In the genomic region with DNA sequence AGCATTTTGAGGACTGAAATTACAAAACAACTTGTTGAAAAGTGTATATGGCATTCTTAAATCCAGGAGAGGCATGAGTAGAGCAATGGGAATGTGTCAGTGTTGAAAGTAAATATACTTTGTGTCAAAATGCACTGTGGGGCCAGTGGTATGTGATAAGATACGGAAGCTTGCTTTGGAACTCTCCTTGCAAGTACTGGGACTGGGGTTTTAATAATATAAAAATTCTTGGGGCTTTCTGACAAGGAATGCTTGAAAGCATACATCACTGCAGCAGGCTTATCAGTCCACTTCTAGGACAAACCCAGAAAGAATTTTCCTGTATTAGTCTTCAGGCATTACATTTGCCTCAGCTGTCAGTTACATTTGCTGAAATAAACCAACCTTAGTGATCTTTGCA, we compare ENCODE assay signal across 18 cellular contexts.
DNase-seq lines count a peak whose midpoint lies in the region; ATAC-seq and TF ChIP-seq lines count a peak whose summit lies in the region.
"Had no signal": no experiment of that assay in that cellular context is flagged by ENCODE, and none has a peak within 500 bp of the region (broad histone marks: within the 10 kb centered on the region; RNA-seq: fewer than 3 reads in every experiment).

No MANE protein-coding gene starts in this region.

- TF ChIP-seq POLR2A in testis (IDR thresholded peaks at IDR 0.05) = no peak

- H3K4me3 ChIP-seq in astrocyte of the spinal cord (ENCODE audit: low read depth, low read length) = no peak overlapping the region
- H3K4me3 ChIP-seq in testis = no peak overlapping the region
- H3K4me3 ChIP-seq in GM23338 = no peak overlapping the region

- H3K4me3 Mint-ChIP-seq in stimulated activated naive B cell treated with anti-CD40 and anti-IgM and Interleukin-4, amounts not matched to agents 10 μg/mL and 1 μg/mL and 100 μg/mL, for 72 hours = no peak overlapping the region
- no peak overlapping the region for H3K4me3 Mint-ChIP-seq in GM23338
- H3K4me3 Mint-ChIP-seq: activated CD8-positive, alpha-beta T cell treated with anti-CD3 and anti-CD28 coated beads for 36 hours; effector memory CD8-positive, alpha-beta T cell had no signal

- peaks cover 0 to 4% of the 10 kb centered on the region in 2 donors for H3K9me3 Mint-ChIP-seq in stimulated activated naive B cell treated with anti-CD40 and anti-IgM and Interleukin-4, amounts not matched to agents 10 μg/mL and 1 μg/mL and 100 μg/mL, for 72 hours
- peaks cover 10 to 18% of the 10 kb centered on the region in 2 donors for H3K9me3 Mint-ChIP-seq in activated naive CD4-positive, alpha-beta T cell treated with anti-CD3 and anti-CD28 coated beads, Interleukin-2, amount 50 U/mL, for 72 hours
- H3K9me3 Mint-ChIP-seq in GM23338 = no peaks in the 10 kb centered on the region

- H4K20me1 ChIP-seq in GM23338 (replicated peaks; ENCODE audit: insufficient read depth) = no peaks in the 10 kb centered on the region

- DNase-seq in SIG-M5 treated with dmso at 0.1 percent for 504 hours (lab: John Stamatoyannopoulos, UW; ENCODE audit: unreplicated experiment) = peak; percentile 0
- no peak for DNase-seq in SIG-M5 (lab: John Stamatoyannopoulos, UW)
- peak; percentile 51 for DNase-seq in astrocyte of the spinal cord (ENCODE audit: low read depth, low spot score)
- peak; percentile 10 for DNase-seq in kidney tubule cell (ENCODE audit: low spot score)
- DNase-seq in testis = peak; percentile 28
- no peak for DNase-seq in stimulated activated naive B cell treated with anti-CD40 and anti-IgM and Interleukin-4, amounts not matched to agents 10 μg/mL and 1 μg/mL and 100 μg/mL, for 72 hours
- DNase-seq in activated naive CD4-positive, alpha-beta T cell treated with anti-CD3 and anti-CD28 coated beads, Interleukin-2, amount 50 U/mL, for 72 hours (ENCODE audit: low spot score in 2 of 2) = no peak
- DNase-seq in GM23338 (ENCODE audit: low spot score) = no peak
- DNase-seq: activated CD8-positive, alpha-beta T cell treated with anti-CD3 and anti-CD28 coated beads for 36 hours; activated gamma-delta T cell treated with Interleukin-2 at 50 U/mL for 16 hours; effector memory CD8-positive, alpha-beta T cell; foreskin melanocyte; Kasumi-1; NCI-H1436 treated with DMSO at 0.1 percent for 48 hours; WERI-Rb-1 had no signal

- intact Hi-C loops in testis (cut with DNase I; ENCODE audit: low total_unique reads) = no loop called here

- H3K9me3 ChIP-seq in testis = no peaks in the 10 kb centered on the region

- no peaks in the 10 kb centered on the region for H3K79me2 ChIP-seq in GM23338 (replicated peaks; ENCODE audit: insufficient read depth)
- H3K79me2 ChIP-seq: parathyroid adenoma had no signal

- H2AFZ ChIP-seq in GM23338 = no peak overlapping the region
- H2AFZ ChIP-seq: parathyroid adenoma had no signal

- no peak for ATAC-seq in stimulated activated naive B cell treated with anti-CD40 and anti-IgM and Interleukin-4, amounts not matched to agents 10 μg/mL and 1 μg/mL and 100 μg/mL, for 72 hours (replicated peaks)
- ATAC-seq in activated naive CD4-positive, alpha-beta T cell treated with anti-CD3 and anti-CD28 coated beads, Interleukin-2, amount 50 U/mL, for 72 hours = no peak
- no peak for ATAC-seq in GM23338
- ATAC-seq: activated CD8-positive, alpha-beta T cell treated with anti-CD3 and anti-CD28 coated beads for 36 hours; effector memory CD8-positive, alpha-beta T cell had no signal

- no peaks in the 10 kb centered on the region for H3K9me2 ChIP-seq in GM23338 (ENCODE audit: insufficient read depth)

- no peaks in the 10 kb centered on the region for H3K36me3 Mint-ChIP-seq in stimulated activated naive B cell treated with anti-CD40 and anti-IgM and Interleukin-4, amounts not matched to agents 10 μg/mL and 1 μg/mL and 100 μg/mL, for 72 hours
- no peaks in the 10 kb centered on the region for H3K36me3 Mint-ChIP-seq in activated naive CD4-positive, alpha-beta T cell treated with anti-CD3 and anti-CD28 coated beads, Interleukin-2, amount 50 U/mL, for 72 hours
- H3K36me3 Mint-ChIP-seq in GM23338 (ENCODE audit: low read depth) = no peaks in the 10 kb centered on the region

- H3K27me3 Mint-ChIP-seq in stimulated activated naive B cell treated with anti-CD40 and anti-IgM and Interleukin-4, amounts not matched to agents 10 μg/mL and 1 μg/mL and 100 μg/mL, for 72 hours = no peaks in the 10 kb centered on the region
- no peaks in the 10 kb centered on the region for H3K27me3 Mint-ChIP-seq in GM23338 (ENCODE audit: insufficient read depth, low read depth, poor library complexity)
- H3K27me3 Mint-ChIP-seq: activated CD8-positive, alpha-beta T cell treated with anti-CD3 and anti-CD28 coated beads for 36 hours; effector memory CD8-positive, alpha-beta T cell had no signal

- H3K27ac ChIP-seq in testis = no peak overlapping the region
- no peak overlapping the region for H3K27ac ChIP-seq in GM23338 (ENCODE audit: low read depth)
- H3K27ac ChIP-seq: 22Rv1, HL-60, parathyroid adenoma, WERI-Rb-1 had no signal

- WGBS in testis, 2 donors = 54 to 58% methylated on average over 1 of the region's 1 CpG

- peaks cover 6% of the 10 kb centered on the region for H3K4me1 ChIP-seq in testis
- 0 out of 2 replicates have a peak, but pooled peaks cover 6% of the 10 kb centered on the region for H3K4me1 ChIP-seq in GM23338 (ENCODE audit: insufficient read depth)
- H3K4me1 ChIP-seq: parathyroid adenoma had no signal

- no peak overlapping the region for H3K4me2 ChIP-seq in GM23338

- H3K27me3 ChIP-seq in testis (no peaks in the 10 kb centered on the region), GM23338 (ENCODE audit: insufficient read depth) (no peaks in the 10 kb centered on the region)

- in situ Hi-C loops in astrocyte of the spinal cord (cut with HindIII; ENCODE audit: low sequenced_read_pairs) = no loop called here

- H3K27ac Mint-ChIP-seq in stimulated activated naive B cell treated with anti-CD40 and anti-IgM and Interleukin-4, amounts not matched to agents 10 μg/mL and 1 μg/mL and 100 μg/mL, for 72 hours = no peak overlapping the region
- H3K27ac Mint-ChIP-seq in activated naive CD4-positive, alpha-beta T cell treated with anti-CD3 and anti-CD28 coated beads, Interleukin-2, amount 50 U/mL, for 72 hours = no peak overlapping the region
- no peak overlapping the region for H3K27ac Mint-ChIP-seq in GM23338
- H3K27ac Mint-ChIP-seq: activated CD8-positive, alpha-beta T cell treated with anti-CD3 and anti-CD28 coated beads for 36 hours; effector memory CD8-positive, alpha-beta T cell had no signal

- no peaks in the 10 kb centered on the region for H3K36me3 ChIP-seq in testis (ENCODE audit: low read depth, missing control alignments)
- H3K36me3 ChIP-seq in GM23338 (ENCODE audit: insufficient read depth) = no peaks in the 10 kb centered on the region
- H3K36me3 ChIP-seq: WERI-Rb-1 had no signal

- no peaks in the 10 kb centered on the region for H3F3A ChIP-seq in GM23338 (replicated peaks; ENCODE audit: low read depth)

- no peak for TF ChIP-seq CTCF in astrocyte of the spinal cord (IDR thresholded peaks at IDR 0.05; ENCODE audit: low read depth, low read length)
- no peak for TF ChIP-seq CTCF in testis (IDR thresholded peaks at IDR 0.05)
- no peak for TF ChIP-seq CTCF in GM23338 (conservative IDR thresholded peaks at IDR 0.05; ENCODE audit: low read depth in 2 of 2)

- H3K4me1 Mint-ChIP-seq in stimulated activated naive B cell treated with anti-CD40 and anti-IgM and Interleukin-4, amounts not matched to agents 10 μg/mL and 1 μg/mL and 100 μg/mL, for 72 hours = no peaks in the 10 kb centered on the region
- peaks cover 7% of the 10 kb centered on the region for H3K4me1 Mint-ChIP-seq in GM23338

TF ChIP-seq in GM23338, 12 proteins besides CTCF, POLR2A, EP300 and RAD21 (continues in another document):
- TF ChIP-seq ZNF331 (CRISPR knock-in tag; IDR thresholded peaks at IDR 0.05; ENCODE audit: low read depth) (no peak), STAT1 (IDR thresholded peaks at IDR 0.05; ENCODE audit: unreplicated experiment) (no peak), EZH2phosphoT487 (IDR thresholded peaks at IDR 0.05; ENCODE audit: unreplicated experiment) (no peak)

Comparison
In these comparisons a context has a peak if more than half of its experiments do, and no peak if none do; other contexts are left out.
1. DNase-seq: peak in SIG-M5 treated with dmso at 0.1 percent for 504 hours (single experiment), astrocyte of the spinal cord (single experiment), kidney tubule cell (single experiment) and testis (single experiment); none in SIG-M5 (single experiment), stimulated activated naive B cell treated with anti-CD40 and anti-IgM and Interleukin-4, amounts not matched to agents 10 μg/mL and 1 μg/mL and 100 μg/mL, for 72 hours (single experiment), activated naive CD4-positive, alpha-beta T cell treated with anti-CD3 and anti-CD28 coated beads, Interleukin-2, amount 50 U/mL, for 72 hours (0 of 2) and GM23338 (single experiment).